Comparison of ENCODE assay signal across 13 cellular contexts in the genomic region with DNA sequence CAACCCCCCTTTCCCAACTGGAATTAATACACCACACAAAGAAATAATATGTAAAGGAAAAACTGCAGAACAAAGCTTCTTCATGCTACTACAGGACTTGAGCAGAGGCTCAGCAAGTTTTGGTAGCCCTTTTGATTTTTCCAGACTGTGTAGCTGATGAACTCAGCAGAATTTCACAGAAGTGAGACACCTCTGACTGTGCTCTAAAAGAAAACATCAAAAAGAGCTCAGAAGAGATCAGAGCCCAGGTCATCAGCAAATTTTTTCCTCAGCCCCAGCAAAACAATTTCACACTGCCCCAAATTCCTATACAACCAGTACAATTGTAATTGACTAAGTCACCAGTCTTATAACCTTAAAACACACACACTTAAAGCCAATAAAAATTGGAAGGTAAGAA. TPM values are rescaled to one million over a fixed set of nuclear protein-coding genes. Genes with fewer than 3 reads are reported as not detected.
DNase-seq lines count a peak whose midpoint lies in the region; ATAC-seq lines count a peak whose summit lies in the region.
"Had no signal": no experiment of that assay in that cellular context is flagged by ENCODE, and none has a peak within 500 bp of the region (broad histone marks: within the 10 kb centered on the region; RNA-seq: fewer than 3 reads in every experiment).

No MANE protein-coding gene starts in this region.

- no peaks in the 10 kb centered on the region for H3K9me3 Mint-ChIP-seq in activated naive CD4-positive, alpha-beta T cell treated with anti-CD3 and anti-CD28 coated beads, Interleukin-2, amount 50 U/mL, for 72 hours
- H3K9me3 Mint-ChIP-seq in activated naive CD4-positive, alpha-beta T cell treated with anti-CD3 and anti-CD28 coated beads, Interleukin-2, amount 10 ng/mL, durations not matched to agents 7 days and 5 days = no peaks in the 10 kb centered on the region
- no peaks in the 10 kb centered on the region for H3K9me3 Mint-ChIP-seq in activated naive CD8-positive, alpha-beta T cell (ENCODE audit: low read depth)
- H3K9me3 Mint-ChIP-seq: T-helper 1 cell treated with Interleukin-12 subunit alpha and Interleukin-12 subunit beta and Interleukin-4 antibody, amounts not matched to agents 30 μg/mL and 1 μg/mL, for 36 hours had no signal

- H3K4me1 ChIP-seq in right cardiac atrium (ENCODE audit: control insufficient read depth, insufficient read depth, low read length) = no peaks in the 10 kb centered on the region
- H3K4me1 ChIP-seq: foreskin keratinocyte had no signal

- no peak overlapping the region for H3K4me3 Mint-ChIP-seq in activated naive CD4-positive, alpha-beta T cell treated with anti-CD3 and anti-CD28 coated beads, Interleukin-2, amount 10 ng/mL, durations not matched to agents 7 days and 5 days
- no peak overlapping the region for H3K4me3 Mint-ChIP-seq in activated naive CD8-positive, alpha-beta T cell
- H3K4me3 Mint-ChIP-seq: T-helper 1 cell treated with Interleukin-12 subunit alpha and Interleukin-12 subunit beta and Interleukin-4 antibody, amounts not matched to agents 30 μg/mL and 1 μg/mL, for 36 hours had no signal

- H3K27ac ChIP-seq in layer of hippocampus (ENCODE audit: low read depth, low read length) = peak overlapping the region; percentile 23
- peak overlapping the region; percentile 31 for H3K27ac ChIP-seq in temporal lobe (ENCODE audit: low read depth, low read length)
- H3K27ac ChIP-seq in right cardiac atrium (ENCODE audit: low read length) = no peak overlapping the region
- H3K27ac ChIP-seq: foreskin keratinocyte had no signal

- H3K27ac Mint-ChIP-seq in activated naive CD4-positive, alpha-beta T cell treated with anti-CD3 and anti-CD28 coated beads, Interleukin-2, amount 50 U/mL, for 72 hours = peak overlapping the region; percentile 53 to 75
- no peak overlapping the region for H3K27ac Mint-ChIP-seq in activated naive CD4-positive, alpha-beta T cell treated with anti-CD3 and anti-CD28 coated beads, Interleukin-2, amount 10 ng/mL, durations not matched to agents 7 days and 5 days
- H3K27ac Mint-ChIP-seq in activated naive CD8-positive, alpha-beta T cell = peak overlapping the region; percentile 80

- no peak overlapping the region for H3K4me3 ChIP-seq in right cardiac atrium (ENCODE audit: low read length)

- H3K27me3 Mint-ChIP-seq in activated naive CD4-positive, alpha-beta T cell treated with anti-CD3 and anti-CD28 coated beads, Interleukin-2, amount 10 ng/mL, durations not matched to agents 7 days and 5 days = no peaks in the 10 kb centered on the region
- H3K27me3 Mint-ChIP-seq in activated naive CD8-positive, alpha-beta T cell = no peaks in the 10 kb centered on the region

- peaks cover 10 to 51% of the 10 kb centered on the region in 2 donors for H3K36me3 Mint-ChIP-seq in activated naive CD4-positive, alpha-beta T cell treated with anti-CD3 and anti-CD28 coated beads, Interleukin-2, amount 50 U/mL, for 72 hours
- H3K36me3 Mint-ChIP-seq in activated naive CD4-positive, alpha-beta T cell treated with anti-CD3 and anti-CD28 coated beads, Interleukin-2, amount 10 ng/mL, durations not matched to agents 7 days and 5 days = peaks cover 73% of the 10 kb centered on the region
- H3K36me3 Mint-ChIP-seq in activated naive CD8-positive, alpha-beta T cell = peaks cover 15% of the 10 kb centered on the region

- intact Hi-C loops in right cardiac atrium (cut with DNase I) (no loop called here), left colon (cut with DNase I, micrococcal nuclease) (loop anchor here in 1 of 2 donors (10.0 kb wide), 1 partner anchor 57 kb away; no protein-coding TSS in a partner anchor)

- CTCF ChIA-PET in activated naive CD4-positive, alpha-beta T cell treated with anti-CD3 and anti-CD28 coated beads, Interleukin-2, amount 10 ng/mL, durations not matched to agents 7 days and 5 days (lab: Charles Lee) = no interaction called here

- no peaks in the 10 kb centered on the region for H3K9me3 ChIP-seq in right cardiac atrium (ENCODE audit: control insufficient read depth, low read length)

- peaks cover 8% of the 10 kb centered on the region for H3K4me1 Mint-ChIP-seq in activated naive CD4-positive, alpha-beta T cell treated with anti-CD3 and anti-CD28 coated beads, Interleukin-2, amount 10 ng/mL, durations not matched to agents 7 days and 5 days
- H3K4me1 Mint-ChIP-seq in activated naive CD8-positive, alpha-beta T cell (ENCODE audit: low read depth) = peaks cover 24% of the 10 kb centered on the region

- no peaks in the 10 kb centered on the region for H3K27me3 ChIP-seq in layer of hippocampus (ENCODE audit: control insufficient read depth, insufficient read depth, low read length)
- no peaks in the 10 kb centered on the region for H3K27me3 ChIP-seq in right cardiac atrium (ENCODE audit: control insufficient read depth, insufficient read depth)
- H3K27me3 ChIP-seq: foreskin keratinocyte had no signal

- DNase-seq in activated naive CD4-positive, alpha-beta T cell treated with anti-CD3 and anti-CD28 coated beads, Interleukin-2, amount 50 U/mL, for 72 hours (ENCODE audit: low spot score in 2 of 2) = no peak
- no peak for DNase-seq in activated naive CD4-positive, alpha-beta T cell treated with anti-CD3 and anti-CD28 coated beads, Interleukin-2, amount 10 ng/mL, durations not matched to agents 7 days and 5 days
- no peak for DNase-seq in right cardiac atrium
- DNase-seq in left colon = no peak
- DNase-seq: cerebellar nuclear complex; foreskin keratinocyte; left cardiac atrium; stimulated activated CD4-positive, alpha-beta T cell treated with anti-CD3 and anti-CD28 coated beads, Interleukin-4, amount 100 ng/mL, for 24 hours had no signal

- no peak for ATAC-seq in activated naive CD4-positive, alpha-beta T cell treated with anti-CD3 and anti-CD28 coated beads, Interleukin-2, amount 50 U/mL, for 72 hours
- ATAC-seq in right cardiac atrium (no peak), left colon (no peak), HG03460 (IDR thresholded peaks at IDR 0.05; ENCODE audit: unreplicated experiment) (no peak)
- ATAC-seq: foreskin keratinocyte, left cardiac atrium had no signal

RNA-seq across cellular contexts. Expression of gene TTC19, which starts 38.0 kb away (rescaled TPM):
- 10 to 100 TPM; 27.3 to 29.4 TPM for total RNA-seq in activated naive CD4-positive, alpha-beta T cell treated with anti-CD3 and anti-CD28 coated beads, Interleukin-2, amount 50 U/mL, for 72 hours
- 55.1 TPM for total RNA-seq in temporal lobe
- total RNA-seq in right cardiac atrium = 10 to 100 TPM; 24.7 to 31.8 (median 26.8) TPM
- 17.1 TPM for polyA plus RNA-seq in right cardiac atrium
- total RNA-seq in left colon = 10 to 100 TPM; 50.7 to 53.6 TPM

RNA-seq across cellular contexts. Expression of gene ZSWIM7, which starts 38.1 kb away (rescaled TPM):
- 10 to 100 TPM in 1 of 2 donors, 1 to 10 TPM in 1; 8.8 to 26.2 TPM for total RNA-seq in activated naive CD4-positive, alpha-beta T cell treated with anti-CD3 and anti-CD28 coated beads, Interleukin-2, amount 50 U/mL, for 72 hours
- 16.7 TPM for total RNA-seq in temporal lobe
- total RNA-seq in right cardiac atrium = 10 to 100 TPM; 21.9 to 33.3 (median 29.8) TPM
- 45.2 TPM for polyA plus RNA-seq in right cardiac atrium
- total RNA-seq in left colon = 10 to 100 TPM; 22.4 to 23.5 TPM
